Comparison of ENCODE assay signal across 8 cellular contexts in the genomic region with DNA sequence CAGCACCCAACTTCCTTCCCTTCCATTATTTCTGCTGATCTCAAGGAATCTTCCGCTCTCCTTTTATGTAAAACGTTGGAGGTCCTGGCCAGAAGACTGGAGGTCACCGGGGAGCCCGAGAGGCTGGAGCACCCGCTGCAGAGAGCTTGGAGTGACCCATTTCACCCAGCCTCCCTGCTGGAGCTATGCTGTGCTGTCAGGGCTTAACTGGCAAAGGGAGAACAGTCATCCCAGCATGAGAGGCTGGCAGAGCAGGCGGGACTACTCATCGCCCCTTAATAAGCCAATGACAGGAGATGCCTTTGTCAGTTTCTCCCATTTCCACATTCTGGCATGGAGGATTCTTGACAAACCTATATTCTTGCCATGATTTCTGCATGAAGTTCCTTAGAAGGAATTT.
"Had no signal": no experiment of that assay in that cellular context is flagged by ENCODE, and none has a peak within 500 bp of the region (broad histone marks: within the 10 kb centered on the region; RNA-seq: fewer than 3 reads in every experiment).

No MANE protein-coding gene starts in this region.

- DNase-seq: GM23248, GOT3, H7, HFFc6, IMR-90 had no signal

- H3K9ac ChIP-seq: GM23248 had no signal

- ATAC-seq: HCT116 had no signal

- H3K4me3 ChIP-seq: GM23248, HAP-1 had no signal

- H3K9me3 Mint-ChIP-seq: HFFc6 had no signal

- H2AFZ ChIP-seq: GM23248 had no signal

- H3K9me3 ChIP-seq: HAP-1 had no signal

- H3K4me3 Mint-ChIP-seq: HFFc6 had no signal

- H3K27ac ChIP-seq: GM23248, HL-60 had no signal

- H3K36me3 ChIP-seq: HAP-1 had no signal

- H3K27ac Mint-ChIP-seq: HFFc6 had no signal
